ENCODE assay signal across 11 cellular contexts in the genomic region with DNA sequence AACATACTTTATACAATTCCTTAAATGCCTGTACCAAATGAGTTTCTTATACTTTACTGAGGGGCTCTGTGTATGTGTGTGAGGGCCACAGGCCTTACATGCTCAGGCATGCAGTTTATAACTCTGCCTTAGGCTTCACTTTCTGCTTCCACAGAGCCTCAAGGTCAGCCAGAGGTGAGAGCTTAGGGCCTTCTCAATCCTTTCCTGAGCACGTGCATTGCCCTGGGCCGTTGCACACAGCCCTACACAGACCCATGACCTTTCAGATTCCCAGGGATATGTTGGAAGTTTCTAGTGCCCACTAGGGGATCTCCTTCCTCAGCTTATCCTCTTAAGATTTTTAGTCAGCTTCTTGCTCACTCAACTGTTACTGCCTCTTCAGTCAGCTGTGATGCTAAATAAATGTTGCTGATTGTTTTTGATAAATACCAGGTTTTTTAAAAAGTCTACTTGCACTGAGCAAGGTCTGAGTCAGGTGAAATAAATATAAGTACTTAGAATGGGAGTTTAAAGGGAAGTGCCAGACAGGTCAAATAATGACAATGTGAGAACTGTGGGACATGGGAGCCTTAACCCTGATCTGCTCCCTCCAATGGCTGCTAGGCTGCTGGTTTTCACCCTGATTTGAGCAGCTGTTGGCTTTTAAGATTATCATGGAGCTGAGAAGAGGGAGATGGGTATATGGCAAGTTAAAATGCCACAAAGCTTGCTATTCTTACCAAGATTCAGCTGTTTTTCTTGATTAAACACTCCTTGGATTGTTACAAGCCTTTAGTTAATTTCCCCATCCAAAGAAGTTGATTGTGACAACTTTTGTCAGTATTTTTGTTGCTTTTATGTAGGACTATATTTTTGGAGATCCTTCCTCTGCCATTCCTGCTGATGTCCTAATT.
DNase-seq lines count a peak whose midpoint lies in the region; ATAC-seq and TF ChIP-seq lines count a peak whose summit lies in the region.
"Had no signal": no experiment of that assay in that cellular context is flagged by ENCODE, and none has a peak within 500 bp of the region (broad histone marks: within the 10 kb centered on the region; RNA-seq: fewer than 3 reads in every experiment).

No MANE protein-coding gene starts in this region.

- no peak overlapping the region for H3K4me3 ChIP-seq in liver (ENCODE audit: low read depth in 1 of 3, low read length in 3 of 3)
- H3K4me3 ChIP-seq: SK-N-MC, skin epidermis had no signal

- H3K36me3 ChIP-seq in liver (ENCODE audit: control insufficient read depth in 4 of 4, insufficient read depth in 3 of 4, low read depth in 1 of 4, low read length in 3 of 4), result peaks cover 0 to 30% (median 25%) of the 10 kb centered on the region in 4 donors

- H3K27ac ChIP-seq in liver (ENCODE audit: low read depth in 1 of 2, low read length in 2 of 2), result no peak overlapping the region
- H3K27ac ChIP-seq: SK-N-MC, skin epidermis had no signal

- TF ChIP-seq RAD21 in liver (IDR thresholded peaks at IDR 0.05), result peak in 1 of 2 donors; percentile 11

- no peaks in the 10 kb centered on the region for H3K4me1 ChIP-seq in liver (ENCODE audit: control insufficient read depth in 4 of 4, insufficient read depth in 4 of 4, low read length in 3 of 4)

- no peaks in the 10 kb centered on the region for H3K9me3 ChIP-seq in liver (ENCODE audit: control insufficient read depth in 4 of 4, low read length in 3 of 4)

- TF ChIP-seq CTCF in liver (IDR thresholded peaks at IDR 0.05; ENCODE audit: low read depth, low read length, missing input control), result no peak

- DNase-seq in AG20443 (ENCODE audit: low spot score) (peak; percentile 28), M059J (ENCODE audit: low read depth) (peak; percentile 62), dermis blood vessel endothelial cell (peak; percentile 29), NCI-H1436 treated with DMSO at 0.1 percent for 48 hours (lab: John Stamatoyannopoulos, UW) (no peak), NCI-H1105 (lab: John Stamatoyannopoulos, UW) (no peak)
- DNase-seq: glutamatergic neuron had no signal

- ATAC-seq in HG02798 (IDR thresholded peaks at IDR 0.05; ENCODE audit: poor library complexity, unreplicated experiment), result no peak
- no peak for ATAC-seq in HG02588 (IDR thresholded peaks at IDR 0.05; ENCODE audit: unreplicated experiment)

- H3K9ac ChIP-seq in liver (ENCODE audit: low read depth in 1 of 2, low read length in 2 of 2), result no peak overlapping the region

- H3K27me3 ChIP-seq in liver (ENCODE audit: control insufficient read depth in 4 of 4, insufficient read depth in 4 of 4, low read length in 3 of 4), result no peaks in the 10 kb centered on the region

- WGBS in liver, result 19% methylated on average over 2 of the region's 2 CpGs

TF ChIP-seq in liver, 16 proteins besides CTCF, POLR2A, EP300 and RAD21:
- TF ChIP-seq SP1 (IDR thresholded peaks at IDR 0.05) (no peak), MAX (IDR thresholded peaks at IDR 0.05) (peak; percentile 38), EGR1 (IDR thresholded peaks at IDR 0.05; ENCODE audit: low read depth in 2 of 2) (no peak), HNF4A (conservative IDR thresholded peaks at IDR 0.05) (peak; percentile 7 to 9)
TF ChIP-seq in liver: peak in this region for 2.

Comparison
In these comparisons a context has a peak if more than half of its experiments do, and no peak if none do; other contexts are left out.
1. DNase-seq: peak in AG20443 (single experiment), M059J (single experiment) and dermis blood vessel endothelial cell (single experiment); none in NCI-H1436 treated with DMSO at 0.1 percent for 48 hours (single experiment) and NCI-H1105 (single experiment).